Comparison of ENCODE assay signal across 13 cellular contexts in genomic region chr16:4696172-4696904, GRCh38. TPM values are rescaled to one million over a fixed set of nuclear protein-coding genes. Genes with fewer than 3 reads are reported as not detected.
A peak's percentile ranks its signal among the peaks of the same experiment; 100 is the strongest.
DNase-seq lines count a peak whose midpoint lies in the region; ATAC-seq and TF ChIP-seq lines count a peak whose summit lies in the region.
"Had no signal": no experiment of that assay in that cellular context is flagged by ENCODE, and none has a peak within 500 bp of the region (broad histone marks: within the 10 kb centered on the region; RNA-seq: fewer than 3 reads in every experiment).

No MANE protein-coding gene starts in this region.

- peaks cover 87% of the 10 kb centered on the region for H3K36me3 Mint-ChIP-seq in Calu3 (ENCODE audit: insufficient read depth, unreplicated experiment)
- H3K36me3 Mint-ChIP-seq in activated T-helper 1 cell treated with anti-CD3 and anti-CD28 coated beads, Interleukin-12 subunit alpha, Interleukin-12 subunit beta, Interleukin-2, Interleukin-4 antibody, amounts not matched to agents 30 ng/mL and 10 ng/mL and 1 ng/mL, durations not matched to agents 14 hours and 24 hours and 36 hours (ENCODE audit: low read depth), result peaks cover 13% of the 10 kb centered on the region

- no peaks in the 10 kb centered on the region for H3K27me3 Mint-ChIP-seq in Calu3 (ENCODE audit: unreplicated experiment)
- H3K27me3 Mint-ChIP-seq in activated T-helper 1 cell treated with anti-CD3 and anti-CD28 coated beads, Interleukin-12 subunit alpha, Interleukin-12 subunit beta, Interleukin-2, Interleukin-4 antibody, amounts not matched to agents 30 ng/mL and 10 ng/mL and 1 ng/mL, durations not matched to agents 14 hours and 24 hours and 36 hours (ENCODE audit: insufficient read depth), result no peaks in the 10 kb centered on the region
- H3K27me3 Mint-ChIP-seq: CD4-positive, alpha-beta memory T cell had no signal

- BruUV-seq in Calu3 (replicated peaks; lab: Mats Ljungman, UMichigan), result no TSS peak

- H3K4me3 ChIP-seq in gastroesophageal sphincter (no peak overlapping the region), ovary (no peak overlapping the region)

- TF ChIP-seq EP300 in gastroesophageal sphincter (IDR thresholded peaks at IDR 0.05) (no peak), ovary (IDR thresholded peaks at IDR 0.05) (no peak)

- H3K27ac Mint-ChIP-seq in Calu3 (ENCODE audit: unreplicated experiment), result peak overlapping the region; percentile 63
- no peak overlapping the region for H3K27ac Mint-ChIP-seq in activated T-helper 1 cell treated with anti-CD3 and anti-CD28 coated beads, Interleukin-12 subunit alpha, Interleukin-12 subunit beta, Interleukin-2, Interleukin-4 antibody, amounts not matched to agents 30 ng/mL and 10 ng/mL and 1 ng/mL, durations not matched to agents 14 hours and 24 hours and 36 hours

- H3K4me1 Mint-ChIP-seq in Calu3 (ENCODE audit: low read depth, unreplicated experiment), result peaks cover 4% of the 10 kb centered on the region
- peaks cover 6% of the 10 kb centered on the region for H3K4me1 Mint-ChIP-seq in activated T-helper 1 cell treated with anti-CD3 and anti-CD28 coated beads, Interleukin-12 subunit alpha, Interleukin-12 subunit beta, Interleukin-2, Interleukin-4 antibody, amounts not matched to agents 30 ng/mL and 10 ng/mL and 1 ng/mL, durations not matched to agents 14 hours and 24 hours and 36 hours (ENCODE audit: low read depth)

- TF ChIP-seq CTCF in Calu3 (IDR thresholded peaks at IDR 0.05; ENCODE audit: unreplicated experiment) (no peak), gastroesophageal sphincter (IDR thresholded peaks at IDR 0.05) (no peak), ovary (IDR thresholded peaks at IDR 0.05) (no peak)

- no peak for DNase-seq in Calu3
- no peak for DNase-seq in activated T-helper 1 cell treated with anti-CD3 and anti-CD28 coated beads, Interleukin-12 subunit alpha, Interleukin-12 subunit beta, Interleukin-2, Interleukin-4 antibody, amounts not matched to agents 30 ng/mL and 10 ng/mL and 1 ng/mL, durations not matched to agents 14 hours and 24 hours and 36 hours (ENCODE audit: low spot score)
- peak; percentile 49 to 89 (median 62) for DNase-seq in ovary
- no peak for DNase-seq in NCI-H2196 (lab: John Stamatoyannopoulos, UW; ENCODE audit: unreplicated experiment)
- DNase-seq in RPMI8226, result no peak
- no peak for DNase-seq in NCI-H2081 (lab: John Stamatoyannopoulos, UW)
- DNase-seq: activated CD4-positive, CD25-positive, alpha-beta regulatory T cell treated with anti-CD3 and anti-CD28 coated beads, Interleukin-2, amount 50 U/mL, for 72 hours; CD4-positive, alpha-beta memory T cell; glutamatergic neuron; MM.1S had no signal

- no peaks in the 10 kb centered on the region for H3K27me3 ChIP-seq in gastroesophageal sphincter
- H3K27me3 ChIP-seq in ovary, result no peaks in the 10 kb centered on the region

- no peaks in the 10 kb centered on the region for H3K9me3 Mint-ChIP-seq in Calu3 (ENCODE audit: low read depth, unreplicated experiment)
- no peaks in the 10 kb centered on the region for H3K9me3 Mint-ChIP-seq in activated T-helper 1 cell treated with anti-CD3 and anti-CD28 coated beads, Interleukin-12 subunit alpha, Interleukin-12 subunit beta, Interleukin-2, Interleukin-4 antibody, amounts not matched to agents 30 ng/mL and 10 ng/mL and 1 ng/mL, durations not matched to agents 14 hours and 24 hours and 36 hours
- H3K9me3 Mint-ChIP-seq: CD4-positive, alpha-beta memory T cell had no signal

- CTCF ChIA-PET in Calu3 (lab: Charles Lee), result interaction anchor here (0.6 kb wide), 1 partner anchor 66 kb away, joined by 5 read pairs; no protein-coding TSS in a partner anchor

- H3K4me3 Mint-ChIP-seq in Calu3 (ENCODE audit: low read depth, unreplicated experiment), result peak overlapping the region; percentile 14
- peak overlapping the region; percentile 33 for H3K4me3 Mint-ChIP-seq in activated T-helper 1 cell treated with anti-CD3 and anti-CD28 coated beads, Interleukin-12 subunit alpha, Interleukin-12 subunit beta, Interleukin-2, Interleukin-4 antibody, amounts not matched to agents 30 ng/mL and 10 ng/mL and 1 ng/mL, durations not matched to agents 14 hours and 24 hours and 36 hours

- TF ChIP-seq POLR2A in gastroesophageal sphincter (IDR thresholded peaks at IDR 0.05), result no peak
- TF ChIP-seq POLR2A in ovary (IDR thresholded peaks at IDR 0.05), result no peak

- H3K27ac ChIP-seq in gastroesophageal sphincter, result peak overlapping the region in 3 of 4 donors; percentile 46 to 96 (median 83)
- peak overlapping the region in 1 of 2 donors; percentile 25 for H3K27ac ChIP-seq in ovary

- ATAC-seq in gastroesophageal sphincter (peak; percentile 22), GM19035 (IDR thresholded peaks at IDR 0.05; ENCODE audit: unreplicated experiment) (no peak)

- H3K4me1 ChIP-seq in gastroesophageal sphincter (peaks cover 0 to 45% (median 19%) of the 10 kb centered on the region in 3 donors), ovary (ENCODE audit: insufficient read depth) (peaks cover 5% of the 10 kb centered on the region)

- intact Hi-C loops in Calu3 (cut with micrococcal nuclease; ENCODE audit: unreplicated experiment), result no loop called here
- intact Hi-C loops in activated T-helper 1 cell treated with anti-CD3 and anti-CD28 coated beads, Interleukin-12 subunit alpha, Interleukin-12 subunit beta, Interleukin-2, Interleukin-4 antibody, amounts not matched to agents 30 ng/mL and 10 ng/mL and 1 ng/mL, durations not matched to agents 14 hours and 24 hours and 36 hours (cut with micrococcal nuclease), result no loop called here
- intact Hi-C loops in ovary (cut with DNase I), result no loop called here

- H3K9me3 ChIP-seq in gastroesophageal sphincter (no peaks in the 10 kb centered on the region), ovary (no peaks in the 10 kb centered on the region)

- WGBS in gastroesophageal sphincter (ENCODE audit: low coverage in 1 of 2), 2 donors, result no CpG with 5 or more reads among the region's 19 CpGs
- 17 to 38% (median 34%) methylated on average over 17 to 19 of the region's 19 CpGs for WGBS in ovary, 3 donors

- H3K36me3 ChIP-seq in gastroesophageal sphincter (peaks cover 0 to 65% of the 10 kb centered on the region in 2 donors), ovary (no peaks in the 10 kb centered on the region)

RNA-seq across cellular contexts. Expression of gene NUDT16L1, which starts 3.0 kb away (rescaled TPM):
- total RNA-seq in Calu3 (2022), result 30.6 and 32.6 TPM in 2 replicates
- total RNA-seq in activated T-helper 1 cell treated with anti-CD3 and anti-CD28 coated beads, Interleukin-12 subunit alpha, Interleukin-12 subunit beta, Interleukin-2, Interleukin-4 antibody, amounts not matched to agents 30 ng/mL and 10 ng/mL and 1 ng/mL, durations not matched to agents 14 hours and 24 hours and 36 hours, result 39.9 and 41.9 TPM in 2 replicates
- total RNA-seq in gastroesophageal sphincter, result 10 to 100 TPM; 14.8 to 26.3 (median 21.4) TPM
- 10 to 100 TPM; 19.4 to 33.1 (median 28.0) TPM for total RNA-seq in ovary
- 10 to 100 TPM in 1 of 2 donors, 1 to 10 TPM in 1; 8.1 to 33.6 TPM for polyA plus RNA-seq in ovary

RNA-seq across cellular contexts. Expression of gene ANKS3, which starts 37.7 kb away (rescaled TPM):
- total RNA-seq in Calu3 (2022) (44.7 and 46.9 TPM in 2 replicates), gastroesophageal sphincter (10 to 100 TPM; 23.3 to 47.8 (median 27.6) TPM), ovary (10 to 100 TPM; 19.8 to 37.4 (median 32.3) TPM)
- 21.1 and 25.8 TPM in 2 replicates for total RNA-seq in activated T-helper 1 cell treated with anti-CD3 and anti-CD28 coated beads, Interleukin-12 subunit alpha, Interleukin-12 subunit beta, Interleukin-2, Interleukin-4 antibody, amounts not matched to agents 30 ng/mL and 10 ng/mL and 1 ng/mL, durations not matched to agents 14 hours and 24 hours and 36 hours
- polyA plus RNA-seq in ovary, result 10 to 100 TPM in 1 of 2 donors, 1 to 10 TPM in 1; 6.7 to 26.0 TPM

RNA-seq across cellular contexts. Expression of gene DNAAF8, which starts 38.0 kb away (rescaled TPM):
- total RNA-seq in Calu3 (2022) (0.27 and 1.8 TPM in 2 replicates), gastroesophageal sphincter (under 1 TPM; 0.54 to 0.89 (median 0.65) TPM), ovary (1 to 10 TPM in 6 of 7 donors, under 1 TPM in 1; 0.48 to 9.1 (median 1.5) TPM)
- total RNA-seq in activated T-helper 1 cell treated with anti-CD3 and anti-CD28 coated beads, Interleukin-12 subunit alpha, Interleukin-12 subunit beta, Interleukin-2, Interleukin-4 antibody, amounts not matched to agents 30 ng/mL and 10 ng/mL and 1 ng/mL, durations not matched to agents 14 hours and 24 hours and 36 hours, result not detected in 2 replicates
- polyA plus RNA-seq in ovary, result 1 to 10 TPM in 1 of 2 donors, under 1 TPM in 1; 0.35 to 1.2 TPM
- total RNA-seq: G401 had no signal

Comparison
In these comparisons a context has a peak if more than half of its experiments do, and no peak if none do; other contexts are left out.
1. DNase-seq: peak in ovary (5 of 5); none in Calu3 (single experiment), activated T-helper 1 cell treated with anti-CD3 and anti-CD28 coated beads, Interleukin-12 subunit alpha, Interleukin-12 subunit beta, Interleukin-2, Interleukin-4 antibody, amounts not matched to agents 30 ng/mL and 10 ng/mL and 1 ng/mL, durations not matched to agents 14 hours and 24 hours and 36 hours (single experiment), NCI-H2196 (single experiment), RPMI8226 (single experiment) and NCI-H2081 (0 of 2).